ENCODE assay signal across 9 cellular contexts in the genomic region with DNA sequence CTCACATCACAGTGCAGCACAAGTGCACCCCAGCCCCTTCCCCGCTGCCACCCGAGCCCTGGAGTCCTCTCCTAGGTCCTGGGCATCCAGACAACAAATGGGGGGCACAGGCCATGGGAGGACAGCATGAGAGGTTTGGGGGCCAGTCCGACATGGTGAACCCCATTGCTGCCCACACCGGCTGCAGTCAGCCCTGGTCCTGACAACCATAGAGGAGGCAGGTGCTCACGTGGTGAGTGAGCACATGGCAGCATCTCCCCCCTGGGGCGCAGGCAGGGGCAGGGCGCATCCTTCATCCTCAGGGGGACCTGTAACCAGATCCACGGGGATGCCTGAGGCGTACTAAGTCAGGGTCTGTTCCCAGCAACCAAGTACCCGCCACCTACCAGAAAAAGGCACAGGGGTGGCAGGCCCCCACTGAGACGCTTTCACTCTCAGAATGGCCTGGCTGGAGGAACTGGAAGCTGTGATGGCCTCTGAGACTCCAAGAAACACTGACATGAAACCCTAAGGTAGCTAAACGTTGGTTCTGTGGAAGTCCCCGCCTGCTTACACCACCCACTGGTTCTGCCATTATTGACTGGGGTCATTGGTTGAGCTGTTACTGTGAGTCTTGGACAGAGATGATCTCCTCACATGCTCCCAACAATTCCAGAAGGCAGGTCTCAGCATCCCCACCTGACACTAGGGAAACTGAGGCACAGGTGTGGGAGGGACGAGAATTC. TPM values are rescaled to one million over a fixed set of nuclear protein-coding genes. Genes with fewer than 3 reads are reported as not detected.
DNase-seq lines count a peak whose midpoint lies in the region; ATAC-seq and TF ChIP-seq lines count a peak whose summit lies in the region.
"Had no signal": no experiment of that assay in that cellular context is flagged by ENCODE, and none has a peak within 500 bp of the region (broad histone marks: within the 10 kb centered on the region; RNA-seq: fewer than 3 reads in every experiment).

No MANE protein-coding gene starts in this region.

- POLR2A ChIA-PET in RWPE1 (lab: Yijun Ruan, JAX; ENCODE audit: low non-redundant PET) = no interaction called here

- no peak for TF ChIP-seq POLR2A in spleen (IDR thresholded peaks at IDR 0.05)
- no peak for TF ChIP-seq POLR2A in right lobe of liver (IDR thresholded peaks at IDR 0.05)

- ATAC-seq in right lobe of liver = no peak

- DNase-seq in GM19240 (ENCODE audit: insufficient read length, low spot score) (peak; percentile 39), RWPE1 (ENCODE audit: low spot score) (no peak), dorsolateral prefrontal cortex (peak in 1 of 10 donors; percentile 38), spleen (no peak), HT-29 (ENCODE audit: low spot score) (no peak), right lobe of liver (no peak), ACHN (no peak), NCI-H748 treated with DMSO at 0.1 percent for 48 hours (lab: John Stamatoyannopoulos, UW) (no peak)

- H3K4me3 ChIP-seq in dorsolateral prefrontal cortex (peak overlapping the region in 12 of 59 donors; percentile 39 to 66 (median 54)), spleen (peak overlapping the region in 1 of 8 donors; percentile 61), right lobe of liver (no peak overlapping the region)

- TF ChIP-seq CTCF in RWPE1 (conservative IDR thresholded peaks at IDR 0.05; ENCODE audit: low read depth) = no peak
- TF ChIP-seq CTCF in dorsolateral prefrontal cortex (IDR thresholded peaks at IDR 0.05 in 54 of 56, conservative IDR thresholded peaks at IDR 0.05 in 2 of 56; ENCODE audit: low read depth in 1 of 56, partially characterized antibody in 56 of 56) = no peak
- no peak for TF ChIP-seq CTCF in spleen (IDR thresholded peaks at IDR 0.05 in 8 of 11, conservative IDR thresholded peaks at IDR 0.05 in 3 of 11)
- no peak for TF ChIP-seq CTCF in right lobe of liver (IDR thresholded peaks at IDR 0.05)

- H3K27me3 ChIP-seq in dorsolateral prefrontal cortex (no peaks in the 10 kb centered on the region), spleen (replicated peaks in 1 of 7) (peaks cover 0 to 25% (median 11%) of the 10 kb centered on the region in 7 donors), right lobe of liver (no peaks in the 10 kb centered on the region)

- CTCF ChIA-PET in RWPE1 (lab: Yijun Ruan, JAX) = interaction anchor here (0.6 kb wide), 1 partner anchor 21 kb away, joined by 4 read pairs; no protein-coding TSS in a partner anchor

- intact Hi-C loops in dorsolateral prefrontal cortex (cut with DNase I) (loop anchor here in 1 of 2 donors (10.0 kb wide), 1 partner anchor 557 kb away; a partner anchor contains a TSS), spleen (cut with DNase I; ENCODE audit: low total_unique reads) (loop anchor here (10.0 kb wide), 1 partner anchor 147 kb away; a partner anchor contains a TSS), right lobe of liver (cut with DNase I) (no loop called here)

- in situ Hi-C loops in ACHN (cut with HindIII; ENCODE audit: low pct_ligation_motif_present, low pct_unique_long_range_greater_than_20kb, low sequenced_read_pairs) = no loop called here

- no peaks in the 10 kb centered on the region for H3K36me3 ChIP-seq in spleen
- no peaks in the 10 kb centered on the region for H3K36me3 ChIP-seq in right lobe of liver

- H3K27ac ChIP-seq in RWPE1 (peak overlapping the region; percentile 90), dorsolateral prefrontal cortex (peak overlapping the region in 40 of 59 donors; percentile 2 to 85 (median 71)), spleen (peak overlapping the region in 7 of 8 donors; percentile 69 to 89 (median 86)), right lobe of liver (peak overlapping the region in 1 of 3 donors; percentile 30)

- H3K4me1 ChIP-seq in spleen (peaks cover 32 to 62% (median 57%) of the 10 kb centered on the region in 6 donors), right lobe of liver (peaks cover 0 to 8% (median 0%) of the 10 kb centered on the region in 4 donors)

- H3K9me3 ChIP-seq in spleen = no peaks in the 10 kb centered on the region
- no peaks in the 10 kb centered on the region for H3K9me3 ChIP-seq in right lobe of liver

- 69 to 79% (median 74%) methylated on average over 8 to 14 of the region's 14 CpGs for WGBS in spleen, 5 donors
- 45% methylated on average over 2 of the region's 14 CpGs for WGBS in right lobe of liver (ENCODE audit: insufficient coverage, low coverage, low lambda C conversion rate, missing lambda C conversion rate)

RNA-seq across cellular contexts. Expression of a gene that starts 6.5 kb away (rescaled TPM):
- 10 to 100 TPM; 26.2 to 99.8 (median 65.5) TPM for total RNA-seq in dorsolateral prefrontal cortex
- total RNA-seq in spleen = 10 to 100 TPM; 11.2 to 31.3 (median 15.7) TPM
- 1 to 10 TPM; 2.7 to 8.5 (median 7.8) TPM for polyA plus RNA-seq in spleen
- 0.26 and 2.0 TPM in 2 replicates for total RNA-seq in HT-29 (2014; rRNA removed; shearing (Covaris generic))
- total RNA-seq in right lobe of liver = 1 to 10 TPM; 2.5 to 9.6 (median 4.8) TPM

RNA-seq across cellular contexts. Expression of a gene that starts 6.8 kb away (rescaled TPM):
- total RNA-seq in dorsolateral prefrontal cortex (1 to 10 TPM in 90 of 120 experiments, under 1 TPM in 30; 0.28 to 3.7 (median 1.4) TPM), spleen (under 1 TPM in 1 of 7 donors, not detected in 6; 0.22 TPM), right lobe of liver (under 1 TPM in 5 of 6 experiments, not detected in 1; 0.25 to 0.86 (median 0.29) TPM)
- under 1 TPM in 1 of 3 donors, not detected in 2; 0.13 TPM for polyA plus RNA-seq in spleen
- total RNA-seq in HT-29 (2014; rRNA removed; shearing (Covaris generic)) = not detected in 2 replicates
- total RNA-seq: T-helper 2 cell treated with Interferon-gamma antibody and Interleukin-4, amounts not matched to agents 100 ng/mL and 5 ng/mL, for 36 hours had no signal

RNA-seq across cellular contexts. Expression of a gene that starts 57.0 kb away (rescaled TPM):
- 10 to 100 TPM; 40.7 to 76.3 (median 56.4) TPM for total RNA-seq in dorsolateral prefrontal cortex
- 10 to 100 TPM; 57.4 to 82.5 (median 66.4) TPM for total RNA-seq in spleen
- 10 to 100 TPM; 22.0 to 35.4 (median 24.0) TPM for polyA plus RNA-seq in spleen
- 44.9 and 47.1 TPM in 2 replicates for total RNA-seq in HT-29 (2014; rRNA removed; shearing (Covaris generic))
- total RNA-seq in right lobe of liver = 10 to 100 TPM; 16.2 to 22.5 (median 18.0) TPM
